8 cellular contexts compared by ENCODE assay signal in the genomic region with DNA sequence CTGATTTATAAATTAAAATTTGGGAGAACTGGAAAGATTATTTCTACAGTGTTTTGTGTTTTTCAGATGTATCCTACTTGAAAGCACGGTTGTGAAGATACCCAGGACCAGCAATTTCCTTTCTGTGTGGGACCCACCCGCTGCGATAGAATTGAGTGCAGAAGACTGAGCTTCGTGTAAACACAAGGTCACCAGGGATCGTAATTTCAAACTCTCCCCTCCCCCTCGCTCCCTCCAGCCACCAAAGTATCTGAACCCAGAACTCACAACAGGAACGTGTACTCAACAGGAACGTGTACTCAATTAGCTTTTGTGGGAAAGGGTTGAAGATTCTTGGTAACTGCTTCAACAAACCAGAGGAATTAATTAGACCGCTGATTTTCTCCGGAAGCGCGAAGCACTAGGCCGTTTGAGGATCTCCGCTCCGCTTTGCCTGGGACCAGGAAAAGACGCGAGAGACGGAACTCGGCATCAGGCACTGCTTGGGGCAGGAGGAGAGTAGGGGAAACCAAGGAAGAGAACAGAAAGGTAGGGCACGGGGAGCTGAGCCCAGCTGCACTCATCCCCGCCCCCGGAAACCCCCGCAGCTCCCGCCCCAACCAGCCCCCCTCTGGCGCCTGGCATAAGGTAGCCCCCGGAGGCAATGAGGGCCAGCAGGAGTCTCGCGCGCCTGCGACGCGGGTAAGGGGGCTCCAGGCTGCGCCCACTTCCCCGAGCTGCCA. TPM values are rescaled to one million over a fixed set of nuclear protein-coding genes. Genes with fewer than 3 reads are reported as not detected.
DNase-seq lines count a peak whose midpoint lies in the region; ATAC-seq and TF ChIP-seq lines count a peak whose summit lies in the region.

No MANE protein-coding gene starts in this region.

- DNase-seq in DMS153 treated with DMSO at 0.1 percent for 48 hours (lab: John Stamatoyannopoulos, UW; ENCODE audit: unreplicated experiment) (peak; percentile 61), IMR-90 (peak; percentile 58), PC-9 (peak in 1 of 2 experiments; percentile 61), amniotic epithelial cell (ENCODE audit: low read depth) (peak; percentile 64), right cardiac atrium (peak in 1 of 3 donors; percentile 45), putamen (ENCODE audit: low spot score) (peak; percentile 57), GM19240 (ENCODE audit: insufficient read length, low spot score) (no peak)

- peak overlapping the region; percentile 98 for H3K23ac ChIP-seq in IMR-90 (ENCODE audit: low read depth, low read length)

- H3F3A ChIP-seq in PC-9 (ENCODE audit: insufficient read depth, low read depth) = peaks cover 8% of the 10 kb centered on the region

- in situ Hi-C loops in IMR-90 (cut with MboI; ENCODE audit: low sequenced_read_pairs) = no loop called here

- ATAC-seq in GM21447 (IDR thresholded peaks at IDR 0.05; ENCODE audit: unreplicated experiment) (peak; percentile 37), IMR-90 (ENCODE audit: low read depth) (peak; percentile 58), right cardiac atrium (peak; percentile 70 to 73)

- H2BK5ac ChIP-seq in IMR-90 (ENCODE audit: low read depth, low read length, poor library complexity, severe bottlenecking) = peak overlapping the region; percentile 96

- H3K27ac ChIP-seq in IMR-90 (ENCODE audit: insufficient read depth, low read length) = peak overlapping the region; percentile 88
- H3K27ac ChIP-seq in PC-9 = peak overlapping the region; percentile 70
- H3K27ac ChIP-seq in right cardiac atrium (ENCODE audit: low read length) = peak overlapping the region; percentile 91

- H3K9me3 ChIP-seq in IMR-90 (ENCODE audit: control insufficient read depth, insufficient read depth, low read length) = no peaks in the 10 kb centered on the region
- no peaks in the 10 kb centered on the region for H3K9me3 ChIP-seq in PC-9 (ENCODE audit: insufficient read depth, low read depth)
- H3K9me3 ChIP-seq in right cardiac atrium (ENCODE audit: control insufficient read depth, low read length) = no peaks in the 10 kb centered on the region

- 3% methylated on average over 5 of the region's 34 CpGs; no CpG with 5 or more reads in 1 of the 2 experiments for WGBS in IMR-90 (ENCODE audit: extremely low coverage in 2 of 2, insufficient read length in 1 of 2), 2 experiments
- WGBS in right cardiac atrium = under 1% methylated on average over 34 of the region's 34 CpGs

- TF ChIP-seq CTCF in IMR-90 (conservative IDR thresholded peaks at IDR 0.05; ENCODE audit: low read depth, low read length) = no peak
- no peak for TF ChIP-seq CTCF in PC-9 (conservative IDR thresholded peaks at IDR 0.05)

- no peaks in the 10 kb centered on the region for H3K9me1 ChIP-seq in IMR-90 (ENCODE audit: insufficient read depth, low read length)

- H2AFZ ChIP-seq in IMR-90 (replicated peaks; ENCODE audit: low read length, poor library complexity) (peak overlapping the region; percentile 100), PC-9 (peak overlapping the region; percentile 95)

- H3K4ac ChIP-seq in IMR-90 (ENCODE audit: low read depth, low read length) = peak overlapping the region; percentile 93

- H3K56ac ChIP-seq in IMR-90 (ENCODE audit: extremely low read depth, insufficient read depth, low read length) = peak overlapping the region; percentile 93

- H3K79me1 ChIP-seq in IMR-90 (ENCODE audit: low read depth in 1 of 2, low read length in 2 of 2) = peaks cover 3 to 44% of the 10 kb centered on the region in 2 experiments; a peak in 2 of 4 replicates

- H4K20me1 ChIP-seq in IMR-90 (ENCODE audit: insufficient read depth, low read length) (0 out of 2 replicates have a peak, but pooled peaks cover 6% of the 10 kb centered on the region), PC-9 (ENCODE audit: insufficient read depth) (peaks cover 19% of the 10 kb centered on the region)

- peaks cover 65% of the 10 kb centered on the region for H3K79me2 ChIP-seq in PC-9 (ENCODE audit: low read depth)

- H2BK15ac ChIP-seq in IMR-90 (ENCODE audit: low read depth, low read length) = peak overlapping the region; percentile 38; the same call in 2 of the 3 replicates

- POLR2A ChIA-PET in IMR-90 (lab: Charles Lee; ENCODE audit: unreplicated experiment) (no interaction called here), PC-9 (lab: Charles Lee; ENCODE audit: unreplicated experiment) (interaction anchor here (0.7 to 0.8 kb wide), 2 partner anchors 36 to 309 kb away, joined by 4 to 13 read pairs; partner anchors contain the start of gene WDR77)

- H3K9me2 ChIP-seq in PC-9 (ENCODE audit: insufficient read depth) = no peaks in the 10 kb centered on the region

- intact Hi-C loops in IMR-90 (cut with micrococcal nuclease) (loop anchor here (2.0 kb wide), 1 partner anchor 83 kb away; no protein-coding TSS in a partner anchor), PC-9 (cut with micrococcal nuclease; ENCODE audit: unreplicated experiment) (no loop called here), right cardiac atrium (cut with DNase I) (no loop called here)

- H2BK20ac ChIP-seq in IMR-90 (ENCODE audit: low read depth, low read length) = no peak overlapping the region

- H2AK9ac ChIP-seq in IMR-90 (replicated peaks; ENCODE audit: low read depth, low read length, poor library complexity) = peak overlapping the region; percentile 63

- TF ChIP-seq RAD21 in IMR-90 (IDR thresholded peaks at IDR 0.05; ENCODE audit: low read length) = no peak

- H3K4me3 ChIP-seq in IMR-90 (ENCODE audit: insufficient read depth, low read depth, low read length) (peak overlapping the region; percentile 77), PC-9 (peak overlapping the region; percentile 72), right cardiac atrium (ENCODE audit: low read length) (peak overlapping the region; percentile 92)

- H3K9ac ChIP-seq in IMR-90 (ENCODE audit: low read depth, low read length) = peak overlapping the region; percentile 96

- peak overlapping the region; percentile 95 for H3K18ac ChIP-seq in IMR-90 (ENCODE audit: low read depth, low read length)

- CTCF ChIA-PET in IMR-90 (lab: Yijun Ruan, JAX) = no interaction called here
- CTCF ChIA-PET in PC-9 (lab: Charles Lee) = no interaction called here

- H3K4me2 ChIP-seq in IMR-90 (ENCODE audit: low read depth, low read length) (peak overlapping the region; percentile 94), PC-9 (peak overlapping the region; percentile 98)

- H3K27me3 ChIP-seq in IMR-90 (ENCODE audit: control insufficient read depth, insufficient read depth, low read length) = no peaks in the 10 kb centered on the region
- H3K27me3 ChIP-seq in PC-9 (ENCODE audit: insufficient read depth, low read depth) = no peaks in the 10 kb centered on the region
- no peaks in the 10 kb centered on the region for H3K27me3 ChIP-seq in right cardiac atrium (ENCODE audit: control insufficient read depth, insufficient read depth)

- no TSS peak for BruUV-seq in IMR-90 (replicated peaks; lab: Mats Ljungman, UMichigan)
- BruUV-seq in PC-9 (replicated peaks; lab: Mats Ljungman, UMichigan) = TSS peak; percentile 55

- peak overlapping the region; percentile 98 for H3K14ac ChIP-seq in IMR-90 (replicated peaks; ENCODE audit: low read depth, low read length)

- dilution Hi-C loops in IMR-90 (cut with HindIII; ENCODE audit: low sequenced_read_pairs, unreplicated experiment) = no loop called here

- peak overlapping the region; percentile 43 to 83 for H4K8ac ChIP-seq in IMR-90 (ENCODE audit: low read depth in 2 of 2, low read length in 2 of 2)

- H3K36me3 ChIP-seq in IMR-90 (ENCODE audit: control insufficient read depth, insufficient read depth, low read length) = peaks cover 3% of the 10 kb centered on the region
- H3K36me3 ChIP-seq in PC-9 (ENCODE audit: low read depth) = peaks cover 32% of the 10 kb centered on the region

- H2BK120ac ChIP-seq in IMR-90 (ENCODE audit: low read depth, low read length) = peak overlapping the region; percentile 73

- H3K4me1 ChIP-seq in IMR-90 (ENCODE audit: control insufficient read depth, insufficient read depth, low read length) (peaks cover 2% of the 10 kb centered on the region), PC-9 (replicated peaks; ENCODE audit: insufficient read depth) (peaks cover 28% of the 10 kb centered on the region), right cardiac atrium (ENCODE audit: control insufficient read depth, insufficient read depth, low read length) (no peaks in the 10 kb centered on the region)

- H4K91ac ChIP-seq in IMR-90 (ENCODE audit: insufficient read depth, low read depth, low read length) = peak overlapping the region; percentile 92

- TF ChIP-seq POLR2A in IMR-90 (IDR thresholded peaks at IDR 0.05; ENCODE audit: low read depth, low read length) = no peak

- H4K5ac ChIP-seq in IMR-90 (ENCODE audit: low read depth, low read length) = peak overlapping the region; percentile 89

- peak overlapping the region; percentile 36; the same call in 1 of the 2 replicates for H2AK5ac ChIP-seq in IMR-90 (ENCODE audit: low read depth, low read length)

TF ChIP-seq in IMR-90, 13 proteins besides CTCF, POLR2A, EP300 and RAD21 (continues in another document):
- TF ChIP-seq RCOR1 (IDR thresholded peaks at IDR 0.05; ENCODE audit: insufficient replicate concordance, low read length) = no peak
- TF ChIP-seq RFX5 (IDR thresholded peaks at IDR 0.05; ENCODE audit: low read depth, low read length) = no peak
- no peak for TF ChIP-seq BHLHE40 (IDR thresholded peaks at IDR 0.05; ENCODE audit: low read depth, low read length)
- TF ChIP-seq NFE2L2 (IDR thresholded peaks at IDR 0.05; ENCODE audit: low read depth, low read length) = no peak
- TF ChIP-seq CHD1 (IDR thresholded peaks at IDR 0.05; ENCODE audit: low read depth, low read length) = no peak

RNA-seq across cellular contexts. Expression of gene DRAM2, which starts 0.5 kb away (rescaled TPM):
- total RNA-seq in IMR-90 (2012; rRNA removed) (66.3 and 71.9 TPM in 2 replicates), PC-9 (2021) (34.8 and 37.9 TPM in 2 replicates), right cardiac atrium (10 to 100 TPM; 37.9 to 48.7 (median 39.4) TPM)
- polyA plus RNA-seq in IMR-90 (2012; rRNA removed) (25.2 and 31.4 TPM in 2 replicates), right cardiac atrium (36.4 TPM)
- 7.7 and 15.0 TPM in 2 replicates for polyA plus RNA-seq in IMR-90 (2012; cell fraction: cytosol; rRNA removed)
- polyA plus RNA-seq in IMR-90 (2012; cell fraction: nucleus; rRNA removed; ENCODE audit: low replicate concordance) = 3.3 and 30.7 TPM in 2 replicates

RNA-seq across cellular contexts. Expression of gene CEPT1, which starts 0.6 kb away (rescaled TPM):
- total RNA-seq in IMR-90 (2012; rRNA removed) (27.4 and 42.8 TPM in 2 replicates), PC-9 (2021) (29.1 and 33.6 TPM in 2 replicates), right cardiac atrium (10 to 100 TPM; 17.8 to 20.2 (median 18.7) TPM)
- polyA plus RNA-seq in IMR-90 (2012; rRNA removed) (10.3 and 13.3 TPM in 2 replicates), right cardiac atrium (8.3 TPM)
- 1.7 and 2.0 TPM in 2 replicates for polyA plus RNA-seq in IMR-90 (2012; cell fraction: cytosol; rRNA removed)
- polyA plus RNA-seq in IMR-90 (2012; cell fraction: nucleus; rRNA removed; ENCODE audit: low replicate concordance) = 4.0 and 30.8 TPM in 2 replicates
